In the genomic region with DNA sequence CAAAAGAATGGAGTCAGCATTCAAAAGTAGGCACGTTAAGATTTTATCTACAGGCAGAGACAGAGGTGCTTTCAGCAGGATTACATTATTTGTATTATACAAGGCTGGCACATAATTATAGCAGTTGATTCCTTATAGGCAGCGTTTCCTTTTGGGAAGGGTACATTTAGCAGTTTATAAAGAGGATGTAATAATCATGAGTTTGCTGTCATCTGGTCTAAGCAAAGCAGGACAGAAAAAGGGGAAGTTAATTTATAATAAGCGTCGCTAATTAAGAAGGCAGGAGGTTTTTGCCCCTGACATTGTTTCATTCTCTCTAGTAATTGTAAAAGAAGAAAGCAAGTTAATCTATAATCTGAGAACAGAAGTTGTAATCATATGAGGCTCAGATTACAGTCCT, we compare ENCODE assay signal across 1 cellular context.
TF ChIP-seq lines count a peak whose summit lies in the region.

No MANE protein-coding gene starts in this region.

TF ChIP-seq in GM23338, 12 proteins besides CTCF, POLR2A, EP300 and RAD21 (continued from another document):
- TF ChIP-seq, protein P1, sequence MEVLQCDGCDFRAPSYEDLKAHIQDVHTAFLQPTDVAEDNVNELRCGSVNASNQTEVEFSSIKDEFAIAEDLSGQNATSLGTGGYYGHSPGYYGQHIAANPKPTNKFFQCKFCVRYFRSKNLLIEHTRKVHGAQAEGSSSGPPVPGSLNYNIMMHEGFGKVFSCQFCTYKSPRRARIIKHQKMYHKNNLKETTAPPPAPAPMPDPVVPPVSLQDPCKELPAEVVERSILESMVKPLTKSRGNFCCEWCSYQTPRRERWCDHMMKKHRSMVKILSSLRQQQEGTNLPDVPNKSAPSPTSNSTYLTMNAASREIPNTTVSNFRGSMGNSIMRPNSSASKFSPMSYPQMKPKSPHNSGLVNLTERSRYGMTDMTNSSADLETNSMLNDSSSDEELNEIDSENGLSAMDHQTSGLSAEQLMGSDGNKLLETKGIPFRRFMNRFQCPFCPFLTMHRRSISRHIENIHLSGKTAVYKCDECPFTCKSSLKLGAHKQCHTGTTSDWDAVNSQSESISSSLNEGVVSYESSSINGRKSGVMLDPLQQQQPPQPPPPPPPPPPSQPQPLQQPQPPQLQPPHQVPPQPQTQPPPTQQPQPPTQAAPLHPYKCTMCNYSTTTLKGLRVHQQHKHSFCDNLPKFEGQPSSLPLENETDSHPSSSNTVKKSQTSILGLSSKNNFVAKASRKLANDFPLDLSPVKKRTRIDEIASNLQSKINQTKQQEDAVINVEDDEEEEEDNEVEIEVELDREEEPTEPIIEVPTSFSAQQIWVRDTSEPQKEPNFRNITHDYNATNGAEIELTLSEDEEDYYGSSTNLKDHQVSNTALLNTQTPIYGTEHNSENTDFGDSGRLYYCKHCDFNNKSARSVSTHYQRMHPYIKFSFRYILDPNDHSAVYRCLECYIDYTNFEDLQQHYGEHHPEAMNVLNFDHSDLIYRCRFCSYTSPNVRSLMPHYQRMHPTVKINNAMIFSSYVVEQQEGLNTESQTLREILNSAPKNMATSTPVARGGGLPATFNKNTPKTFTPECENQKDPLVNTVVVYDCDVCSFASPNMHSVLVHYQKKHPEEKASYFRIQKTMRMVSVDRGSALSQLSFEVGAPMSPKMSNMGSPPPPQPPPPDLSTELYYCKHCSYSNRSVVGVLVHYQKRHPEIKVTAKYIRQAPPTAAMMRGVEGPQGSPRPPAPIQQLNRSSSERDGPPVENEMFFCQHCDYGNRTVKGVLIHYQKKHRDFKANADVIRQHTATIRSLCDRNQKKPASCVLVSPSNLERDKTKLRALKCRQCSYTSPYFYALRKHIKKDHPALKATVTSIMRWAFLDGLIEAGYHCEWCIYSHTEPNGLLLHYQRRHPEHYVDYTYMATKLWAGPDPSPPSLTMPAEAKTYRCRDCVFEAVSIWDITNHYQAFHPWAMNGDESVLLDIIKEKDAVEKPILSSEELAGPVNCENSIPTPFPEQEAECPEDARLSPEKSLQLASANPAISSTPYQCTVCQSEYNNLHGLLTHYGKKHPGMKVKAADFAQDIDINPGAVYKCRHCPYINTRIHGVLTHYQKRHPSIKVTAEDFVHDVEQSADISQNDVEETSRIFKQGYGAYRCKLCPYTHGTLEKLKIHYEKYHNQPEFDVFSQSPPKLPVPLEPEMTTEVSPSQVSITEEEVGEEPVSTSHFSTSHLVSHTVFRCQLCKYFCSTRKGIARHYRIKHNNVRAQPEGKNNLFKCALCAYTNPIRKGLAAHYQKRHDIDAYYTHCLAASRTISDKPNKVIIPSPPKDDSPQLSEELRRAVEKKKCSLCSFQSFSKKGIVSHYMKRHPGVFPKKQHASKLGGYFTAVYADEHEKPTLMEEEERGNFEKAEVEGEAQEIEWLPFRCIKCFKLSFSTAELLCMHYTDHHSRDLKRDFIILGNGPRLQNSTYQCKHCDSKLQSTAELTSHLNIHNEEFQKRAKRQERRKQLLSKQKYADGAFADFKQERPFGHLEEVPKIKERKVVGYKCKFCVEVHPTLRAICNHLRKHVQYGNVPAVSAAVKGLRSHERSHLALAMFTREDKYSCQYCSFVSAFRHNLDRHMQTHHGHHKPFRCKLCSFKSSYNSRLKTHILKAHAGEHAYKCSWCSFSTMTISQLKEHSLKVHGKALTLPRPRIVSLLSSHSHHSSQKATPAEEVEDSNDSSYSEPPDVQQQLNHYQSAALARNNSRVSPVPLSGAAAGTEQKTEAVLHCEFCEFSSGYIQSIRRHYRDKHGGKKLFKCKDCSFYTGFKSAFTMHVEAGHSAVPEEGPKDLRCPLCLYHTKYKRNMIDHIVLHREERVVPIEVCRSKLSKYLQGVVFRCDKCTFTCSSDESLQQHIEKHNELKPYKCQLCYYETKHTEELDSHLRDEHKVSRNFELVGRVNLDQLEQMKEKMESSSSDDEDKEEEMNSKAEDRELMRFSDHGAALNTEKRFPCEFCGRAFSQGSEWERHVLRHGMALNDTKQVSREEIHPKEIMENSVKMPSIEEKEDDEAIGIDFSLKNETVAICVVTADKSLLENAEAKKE (CRISPR knock-in tag; IDR thresholded peaks at IDR 0.05), result no peak
- TF ChIP-seq CREB1 (CRISPR knock-in tag; IDR thresholded peaks at IDR 0.05; ENCODE audit: low read depth), result no peak
- TF ChIP-seq EZH2phosphoT487 (IDR thresholded peaks at IDR 0.05; ENCODE audit: unreplicated experiment), result no peak
TF ChIP-seq in GM23338: peak in this region for 0.
